8 cellular contexts compared by ENCODE assay signal in the genomic region with DNA sequence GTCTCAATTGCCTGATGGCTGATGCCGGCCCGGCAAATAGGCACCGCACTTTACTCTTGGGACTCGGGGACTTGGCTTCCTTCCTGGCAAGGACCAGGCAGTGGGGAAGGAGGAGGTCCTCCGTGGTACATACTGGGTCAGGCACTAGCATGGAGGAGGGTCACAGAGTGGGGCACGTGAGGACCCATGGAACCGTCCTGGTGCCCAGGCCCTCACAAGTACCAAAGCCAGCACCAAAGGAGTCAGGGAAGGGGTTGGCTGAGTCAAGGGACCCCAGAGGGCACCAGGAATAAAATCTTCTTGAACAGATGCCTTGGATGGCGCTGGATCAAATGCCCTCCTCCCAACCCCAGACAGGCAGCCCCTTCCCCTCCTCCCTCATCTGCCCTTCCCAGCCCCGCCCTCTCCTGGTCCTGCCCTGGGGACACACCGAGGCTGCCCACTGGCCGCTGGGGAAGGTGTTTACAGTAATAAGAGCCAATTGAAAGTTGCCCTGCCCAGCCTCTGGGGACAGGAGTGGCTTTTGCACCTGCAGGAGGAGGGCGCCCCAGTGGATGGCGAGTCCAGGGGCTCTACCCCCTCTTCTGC. TPM values are rescaled to one million over a fixed set of nuclear protein-coding genes. Genes with fewer than 3 reads are reported as not detected.
DNase-seq lines count a peak whose midpoint lies in the region; ATAC-seq and TF ChIP-seq lines count a peak whose summit lies in the region.

No MANE protein-coding gene starts in this region.

- in situ Hi-C loops in GM23248 (cut with MboI) = no loop called here

- no peak overlapping the region for H3K27ac ChIP-seq in GM23248

- peaks cover 51% of the 10 kb centered on the region for H3K36me3 Mint-ChIP-seq in activated CD8-positive, alpha-beta T cell treated with anti-CD3 and anti-CD28 coated beads for 36 hours (ENCODE audit: low read depth)

- H3K4me2 ChIP-seq in GM23248 (ENCODE audit: unreplicated experiment) = no peak overlapping the region

- no peak overlapping the region for H2AFZ ChIP-seq in GM23248

- H3K9me2 ChIP-seq in GM23248 (ENCODE audit: insufficient read depth) = no peaks in the 10 kb centered on the region

- H3K4me3 Mint-ChIP-seq in activated CD8-positive, alpha-beta T cell treated with anti-CD3 and anti-CD28 coated beads for 36 hours = peak overlapping the region; percentile 87

- no peaks in the 10 kb centered on the region for H3F3A ChIP-seq in GM23248 (ENCODE audit: insufficient read depth)

- peaks cover 4% of the 10 kb centered on the region for H3K4me1 ChIP-seq in mucosa of descending colon (ENCODE audit: low read depth)
- no peaks in the 10 kb centered on the region for H3K4me1 ChIP-seq in GM23248 (ENCODE audit: insufficient read depth)

- POLR2A ChIA-PET in activated CD8-positive, alpha-beta T cell treated with anti-CD3 and anti-CD28 coated beads for 36 hours (lab: Charles Lee) = interaction anchor here (0.6 to 3.6 kb wide), 6 partner anchors 9 to 73 kb away, joined by 3 to 75 read pairs (median 16); a partner anchor contains a TSS

- no peak for TF ChIP-seq CTCF in activated CD8-positive, alpha-beta T cell treated with anti-CD3 and anti-CD28 coated beads for 36 hours (IDR thresholded peaks at IDR 0.05)
- TF ChIP-seq CTCF in mucosa of descending colon (IDR thresholded peaks at IDR 0.05) = no peak

- no peaks in the 10 kb centered on the region for H3K9me3 Mint-ChIP-seq in activated CD8-positive, alpha-beta T cell treated with anti-CD3 and anti-CD28 coated beads for 36 hours

- no peaks in the 10 kb centered on the region for H3K79me2 ChIP-seq in GM23248 (ENCODE audit: insufficient read depth)

- peak overlapping the region; percentile 88 for H3K27ac Mint-ChIP-seq in activated CD8-positive, alpha-beta T cell treated with anti-CD3 and anti-CD28 coated beads for 36 hours

- H3K4me3 ChIP-seq in mucosa of descending colon (no peak overlapping the region), GM23248 (no peak overlapping the region)

- peaks cover 23% of the 10 kb centered on the region for H3K27me3 ChIP-seq in GM23248 (replicated peaks; ENCODE audit: insufficient read depth)

- no peak for ATAC-seq in activated CD8-positive, alpha-beta T cell treated with anti-CD3 and anti-CD28 coated beads for 36 hours
- peak; percentile 67 for ATAC-seq in mucosa of descending colon

- H4K20me1 ChIP-seq in GM23248 (ENCODE audit: insufficient read depth) = no peaks in the 10 kb centered on the region

- WGBS in GM23248 (ENCODE audit: low coverage in 1 of 2, low lambda C conversion rate in 2 of 2, missing lambda C conversion rate in 2 of 2), 2 experiments = 26 to 28% methylated on average over 11 to 13 of the region's 13 CpGs

- H3K27me3 Mint-ChIP-seq in activated CD8-positive, alpha-beta T cell treated with anti-CD3 and anti-CD28 coated beads for 36 hours = no peaks in the 10 kb centered on the region

- CTCF ChIA-PET in activated CD8-positive, alpha-beta T cell treated with anti-CD3 and anti-CD28 coated beads for 36 hours (lab: Charles Lee) = interaction anchor here (3.5 kb wide), 1 partner anchor 10 kb away, joined by 20 read pairs; no protein-coding TSS in a partner anchor

- H3K36me3 ChIP-seq in mucosa of descending colon (ENCODE audit: low read depth) (no peaks in the 10 kb centered on the region), GM23248 (ENCODE audit: low read depth) (no peaks in the 10 kb centered on the region)

- intact Hi-C loops in activated CD8-positive, alpha-beta T cell treated with anti-CD3 and anti-CD28 coated beads for 36 hours (cut with micrococcal nuclease) = loop anchor here (10.0 kb wide), 1 partner anchor 75 kb away; a partner anchor contains a TSS
- intact Hi-C loops in mucosa of descending colon (cut with DNase I, micrococcal nuclease) = no loop called here

- DNase-seq in DMS153 (lab: John Stamatoyannopoulos, UW) (peak; percentile 67), HuH-7.5 (ENCODE audit: low spot score) (peak; percentile 94), mucosa of descending colon (peak; percentile 67 to 85 (median 73)), KG1 (lab: John Stamatoyannopoulos, UW) (no peak), GM23248 (no peak), HUDEP-2 (lab: John Stamatoyannopoulos, UW; ENCODE audit: unreplicated experiment in 76 of 76) (no peak), ecto neural progenitor cell (ENCODE audit: low spot score) (no peak)
- DNase-seq in activated CD8-positive, alpha-beta T cell treated with anti-CD3 and anti-CD28 coated beads for 36 hours = no peak

- H3K9ac ChIP-seq in GM23248 = no peak overlapping the region

- H3K4me1 Mint-ChIP-seq in activated CD8-positive, alpha-beta T cell treated with anti-CD3 and anti-CD28 coated beads for 36 hours (ENCODE audit: low read depth) = peaks cover 66% of the 10 kb centered on the region

- H3K9me3 ChIP-seq in mucosa of descending colon = no peaks in the 10 kb centered on the region
- no peaks in the 10 kb centered on the region for H3K9me3 ChIP-seq in GM23248 (ENCODE audit: low read depth)

RNA-seq across cellular contexts. Expression of a gene that starts 5.6 kb away (rescaled TPM):
- 1 to 10 TPM; 6.2 to 6.9 TPM for total RNA-seq in activated CD8-positive, alpha-beta T cell treated with anti-CD3 and anti-CD28 coated beads for 36 hours
- total RNA-seq in mucosa of descending colon = under 1 TPM; 0.26 to 0.89 (median 0.70) TPM
- 0.38 and 0.43 TPM in 2 replicates for total RNA-seq in GM23248 (2014; rRNA removed; shearing (Covaris generic))
- polyA plus RNA-seq in GM23248 (2016; fragmentation: Nextera tagmentation; extraction: Ambion mirVana) = 0.13 and 0.38 TPM in 2 replicates

RNA-seq across cellular contexts. Expression of a gene that starts 6.0 kb away (rescaled TPM):
- 100 to 1,000 TPM; 138 to 144 TPM for total RNA-seq in activated CD8-positive, alpha-beta T cell treated with anti-CD3 and anti-CD28 coated beads for 36 hours
- total RNA-seq in mucosa of descending colon = 1 to 10 TPM; 5.0 to 8.4 (median 5.3) TPM
- not detected in 2 replicates for total RNA-seq in GM23248 (2014; rRNA removed; shearing (Covaris generic))
- 0.25 TPM in 1 of 2 replicates, not detected in the other for polyA plus RNA-seq in GM23248 (2016; fragmentation: Nextera tagmentation; extraction: Ambion mirVana)

RNA-seq across cellular contexts. Expression of a gene that starts 8.2 kb away (rescaled TPM):
- total RNA-seq in activated CD8-positive, alpha-beta T cell treated with anti-CD3 and anti-CD28 coated beads for 36 hours = 100 to 1,000 TPM; 249 to 258 TPM
- total RNA-seq in mucosa of descending colon = 100 to 1,000 TPM; 130 to 239 (median 209) TPM
- total RNA-seq in GM23248 (2014; rRNA removed; shearing (Covaris generic)) = 140 and 172 TPM in 2 replicates
- 207 and 222 TPM in 2 replicates for polyA plus RNA-seq in GM23248 (2016; fragmentation: Nextera tagmentation; extraction: Ambion mirVana)

RNA-seq across cellular contexts. Expression of a gene that starts 18.1 kb away (rescaled TPM):
- 10 to 100 TPM; 29.7 to 30.6 TPM for total RNA-seq in activated CD8-positive, alpha-beta T cell treated with anti-CD3 and anti-CD28 coated beads for 36 hours
- total RNA-seq in mucosa of descending colon = 10 to 100 TPM; 27.9 to 39.3 (median 29.1) TPM
- total RNA-seq in GM23248 (2014; rRNA removed; shearing (Covaris generic)) = 0.51 and 4.6 TPM in 2 replicates
- 3.9 and 5.7 TPM in 2 replicates for polyA plus RNA-seq in GM23248 (2016; fragmentation: Nextera tagmentation; extraction: Ambion mirVana)

RNA-seq across cellular contexts. Expression of a gene that starts 18.4 kb away (rescaled TPM):
- 10 to 100 TPM; 54.8 to 57.4 TPM for total RNA-seq in activated CD8-positive, alpha-beta T cell treated with anti-CD3 and anti-CD28 coated beads for 36 hours
- total RNA-seq in mucosa of descending colon = 10 to 100 TPM; 43.1 to 51.6 (median 45.4) TPM
- total RNA-seq in GM23248 (2014; rRNA removed; shearing (Covaris generic)) = 68.0 and 71.2 TPM in 2 replicates
- polyA plus RNA-seq in GM23248 (2016; fragmentation: Nextera tagmentation; extraction: Ambion mirVana) = 52.3 and 53.0 TPM in 2 replicates

Comparison
In these comparisons a context has a peak if more than half of its experiments do, and no peak if none do; other contexts are left out.
1. DNase-seq: peak in DMS153 (single experiment), HuH-7.5 (single experiment) and mucosa of descending colon (3 of 3); none in activated CD8-positive, alpha-beta T cell treated with anti-CD3 and anti-CD28 coated beads for 36 hours (single experiment), KG1 (single experiment), GM23248 (single experiment), HUDEP-2 (0 of 76) and ecto neural progenitor cell (single experiment).
2. RNA of a gene that starts 6.0 kb away (total RNA-seq): 138 to 144 TPM in activated CD8-positive, alpha-beta T cell treated with anti-CD3 and anti-CD28 coated beads for 36 hours; 5.0 to 8.4 TPM in mucosa of descending colon and not detected in GM23248; every median in the first group is over 10 times any median in the second.